9 cellular contexts compared by ENCODE assay signal in the genomic region with DNA sequence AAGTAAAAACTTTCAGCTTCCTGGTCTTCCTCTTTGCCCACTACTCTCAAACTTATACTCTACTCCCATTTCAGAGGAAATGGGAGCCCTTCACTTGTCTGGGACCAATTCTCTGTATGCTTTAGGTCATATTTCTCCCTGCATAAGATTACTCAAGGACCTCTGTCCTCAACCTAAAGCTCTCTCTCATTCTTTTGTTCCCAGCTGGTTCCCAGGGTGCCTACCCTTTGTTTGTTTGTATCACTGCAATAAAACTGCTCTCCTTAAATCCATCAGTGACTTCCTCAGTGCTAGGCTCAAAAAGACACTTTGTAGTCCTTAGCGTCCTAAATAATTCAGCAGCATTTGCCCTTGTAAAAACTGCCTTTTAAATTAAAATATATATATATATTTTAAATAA. TPM values are rescaled to one million over a fixed set of nuclear protein-coding genes. Genes with fewer than 3 reads are reported as not detected.
DNase-seq lines count a peak whose midpoint lies in the region; ATAC-seq and TF ChIP-seq lines count a peak whose summit lies in the region.
"Had no signal": no experiment of that assay in that cellular context is flagged by ENCODE, and none has a peak within 500 bp of the region (broad histone marks: within the 10 kb centered on the region; RNA-seq: fewer than 3 reads in every experiment).

No MANE protein-coding gene starts in this region.

- 41 to 55% methylated on average over 1 of the region's 1 CpG for WGBS in testis, 2 donors

- no peak for DNase-seq in activated CD4-positive, alpha-beta T cell treated with anti-CD3 and anti-CD28 coated beads, Interleukin-2, amount 10 ng/mL, durations not matched to agents 24 days and 14 days
- no peak for DNase-seq in activated CD4-positive, alpha-beta T cell treated with anti-CD3 and anti-CD28 coated beads for 1 hour
- peak; percentile 48 for DNase-seq in NCI-H2029 treated with DMSO at 0.1 percent for 48 hours (lab: John Stamatoyannopoulos, UW)
- no peak for DNase-seq in coronary artery (ENCODE audit: low spot score)
- DNase-seq in progenitor cell of endocrine pancreas (ENCODE audit: low spot score, unreplicated experiment) = no peak
- DNase-seq in testis = no peak
- no peak for DNase-seq in middle frontal gyrus (ENCODE audit: extremely low spot score, low spot score)
- DNase-seq: activated CD4-positive, alpha-beta T cell treated with anti-CD3 and anti-CD28 coated beads, Interleukin-2, amount 50 U/mL, for 4 hours had no signal

- H3K36me3 Mint-ChIP-seq in activated CD4-positive, alpha-beta T cell treated with anti-CD3 and anti-CD28 coated beads, Interleukin-2, amount 10 ng/mL, durations not matched to agents 24 days and 14 days (ENCODE audit: low read depth) = peaks cover 52% of the 10 kb centered on the region
- H3K36me3 Mint-ChIP-seq in progenitor cell of endocrine pancreas (ENCODE audit: insufficient read depth) = peaks cover 17% of the 10 kb centered on the region

- peak overlapping the region; percentile 94 for H3K4me3 Mint-ChIP-seq in activated CD4-positive, alpha-beta T cell treated with anti-CD3 and anti-CD28 coated beads, Interleukin-2, amount 10 ng/mL, durations not matched to agents 24 days and 14 days
- peak overlapping the region; percentile 67 for H3K4me3 Mint-ChIP-seq in progenitor cell of endocrine pancreas (ENCODE audit: low read depth)

- TF ChIP-seq POLR2A in testis (IDR thresholded peaks at IDR 0.05) = no peak

- no peaks in the 10 kb centered on the region for H3K36me3 ChIP-seq in testis (ENCODE audit: low read depth, missing control alignments)

- intact Hi-C loops in activated CD4-positive, alpha-beta T cell treated with anti-CD3 and anti-CD28 coated beads, Interleukin-2, amount 10 ng/mL, durations not matched to agents 24 days and 14 days (cut with micrococcal nuclease) = loop anchor here (5.0 kb wide), 1 partner anchor 691 kb away; a partner anchor contains a TSS
- intact Hi-C loops in testis (cut with DNase I; ENCODE audit: low total_unique reads) = no loop called here

- no peaks in the 10 kb centered on the region for H3K27me3 Mint-ChIP-seq in activated CD4-positive, alpha-beta T cell treated with anti-CD3 and anti-CD28 coated beads, Interleukin-2, amount 10 ng/mL, durations not matched to agents 24 days and 14 days
- H3K27me3 Mint-ChIP-seq in progenitor cell of endocrine pancreas = no peaks in the 10 kb centered on the region

- H3K27me3 ChIP-seq in testis = no peaks in the 10 kb centered on the region

- no peaks in the 10 kb centered on the region for H3K9me3 ChIP-seq in testis

- H3K9me3 Mint-ChIP-seq in activated CD4-positive, alpha-beta T cell treated with anti-CD3 and anti-CD28 coated beads, Interleukin-2, amount 10 ng/mL, durations not matched to agents 24 days and 14 days = no peaks in the 10 kb centered on the region
- no peaks in the 10 kb centered on the region for H3K9me3 Mint-ChIP-seq in progenitor cell of endocrine pancreas (ENCODE audit: low read depth)

- peaks cover 46% of the 10 kb centered on the region for H3K4me1 Mint-ChIP-seq in activated CD4-positive, alpha-beta T cell treated with anti-CD3 and anti-CD28 coated beads, Interleukin-2, amount 10 ng/mL, durations not matched to agents 24 days and 14 days
- H3K4me1 Mint-ChIP-seq in progenitor cell of endocrine pancreas (ENCODE audit: low read depth) = peaks cover 30% of the 10 kb centered on the region

- H3K4me1 ChIP-seq in testis = peaks cover 45% of the 10 kb centered on the region

- H3K27ac Mint-ChIP-seq in activated CD4-positive, alpha-beta T cell treated with anti-CD3 and anti-CD28 coated beads, Interleukin-2, amount 10 ng/mL, durations not matched to agents 24 days and 14 days = no peak overlapping the region
- H3K27ac Mint-ChIP-seq in progenitor cell of endocrine pancreas = peak overlapping the region; percentile 90

- H3K4me3 ChIP-seq in coronary artery = peak overlapping the region; percentile 81
- H3K4me3 ChIP-seq in testis = no peak overlapping the region

- TF ChIP-seq CTCF in coronary artery (IDR thresholded peaks at IDR 0.05) (no peak), progenitor cell of endocrine pancreas (IDR thresholded peaks at IDR 0.05; ENCODE audit: unreplicated experiment) (no peak), testis (IDR thresholded peaks at IDR 0.05) (no peak)

- H3K27ac ChIP-seq in coronary artery = no peak overlapping the region
- H3K27ac ChIP-seq in testis = no peak overlapping the region

- ATAC-seq in GM19463 (IDR thresholded peaks at IDR 0.05; ENCODE audit: unreplicated experiment) = no peak

RNA-seq across cellular contexts. Expression of a gene that starts 2.9 kb away (rescaled TPM):
- total RNA-seq in activated CD4-positive, alpha-beta T cell treated with anti-CD3 and anti-CD28 coated beads, Interleukin-2, amount 10 ng/mL, durations not matched to agents 24 days and 14 days = 43.2 and 44.3 TPM in 2 replicates
- total RNA-seq in progenitor cell of endocrine pancreas = 110 and 121 TPM in 2 replicates
- 10 to 100 TPM; 86.1 to 95.6 TPM for total RNA-seq in testis
- 82.9 TPM for polyA plus RNA-seq in testis (ENCODE audit: insufficient read depth, low read depth, low replicate concordance)

RNA-seq across cellular contexts. Expression of a gene that starts 19.1 kb away (rescaled TPM):
- total RNA-seq in activated CD4-positive, alpha-beta T cell treated with anti-CD3 and anti-CD28 coated beads, Interleukin-2, amount 10 ng/mL, durations not matched to agents 24 days and 14 days = 0.44 and 1.4 TPM in 2 replicates
- total RNA-seq in progenitor cell of endocrine pancreas (0.69 TPM in 1 of 2 replicates, not detected in the other), testis (10 to 100 TPM in 1 of 2 donors, 1 to 10 TPM in 1; 6.8 to 18.0 TPM)
- 30.3 TPM for polyA plus RNA-seq in testis (ENCODE audit: insufficient read depth, low read depth, low replicate concordance)

RNA-seq across cellular contexts. Expression of a gene that starts 34.4 kb away (rescaled TPM):
- 9.9 and 11.9 TPM in 2 replicates for total RNA-seq in activated CD4-positive, alpha-beta T cell treated with anti-CD3 and anti-CD28 coated beads, Interleukin-2, amount 10 ng/mL, durations not matched to agents 24 days and 14 days
- total RNA-seq in progenitor cell of endocrine pancreas (7.8 and 8.6 TPM in 2 replicates), testis (10 to 100 TPM in 1 of 2 donors, 1 to 10 TPM in 1; 6.2 to 16.1 TPM)
- 8.9 TPM for polyA plus RNA-seq in testis (ENCODE audit: insufficient read depth, low read depth, low replicate concordance)

RNA-seq across cellular contexts. Expression of a gene that starts 34.7 kb away (rescaled TPM):
- total RNA-seq in activated CD4-positive, alpha-beta T cell treated with anti-CD3 and anti-CD28 coated beads, Interleukin-2, amount 10 ng/mL, durations not matched to agents 24 days and 14 days = 149 and 156 TPM in 2 replicates
- total RNA-seq in progenitor cell of endocrine pancreas = 28.3 and 30.3 TPM in 2 replicates
- total RNA-seq in testis = 10 to 100 TPM; 50.8 to 78.0 TPM
- polyA plus RNA-seq in testis (ENCODE audit: insufficient read depth, low read depth, low replicate concordance) = 138 TPM
